Comparison of ENCODE assay signal across 9 cellular contexts in the genomic region with DNA sequence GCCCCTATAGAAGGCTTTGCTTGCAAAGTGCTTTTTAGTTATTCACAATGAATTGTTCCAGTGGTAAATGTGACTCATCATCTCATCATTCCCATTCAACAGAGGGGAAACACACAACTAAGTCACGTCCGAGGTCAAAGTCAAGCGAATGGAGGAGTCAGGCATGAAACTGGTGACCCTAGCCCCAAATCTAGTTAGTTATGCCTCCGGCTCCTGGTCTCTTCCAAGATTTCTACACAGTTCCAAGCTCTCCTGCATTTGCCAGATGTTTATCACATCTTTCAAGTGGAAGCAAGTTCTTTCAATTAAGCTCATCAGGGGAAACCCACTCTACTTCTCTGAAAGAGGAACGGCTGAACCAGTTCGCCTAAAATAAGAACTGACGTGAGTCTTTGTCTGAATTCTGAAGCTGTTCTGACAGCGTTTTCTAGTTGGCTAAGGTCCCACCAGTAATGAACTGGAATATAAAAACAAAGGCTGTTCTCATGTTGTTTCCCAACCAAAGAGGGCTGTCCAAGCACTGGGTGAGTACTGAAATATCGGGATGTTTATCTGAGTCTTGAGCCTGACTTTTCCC.
DNase-seq lines count a peak whose midpoint lies in the region; ATAC-seq lines count a peak whose summit lies in the region.
"Had no signal": no experiment of that assay in that cellular context is flagged by ENCODE, and none has a peak within 500 bp of the region (broad histone marks: within the 10 kb centered on the region; RNA-seq: fewer than 3 reads in every experiment).

No MANE protein-coding gene starts in this region.

- H3K4me3 Mint-ChIP-seq in activated T-helper 2 cell treated with anti-CD3 and anti-CD28 coated beads, Interferon-gamma antibody, Interleukin-2, Interleukin-4, amounts not matched to agents 10 μg/mL and 5 μg/mL and 100 μg/mL, durations not matched to agents 14 hours and 24 hours and 36 hours (ENCODE audit: low read depth) = peak overlapping the region; percentile 50
- H3K4me3 Mint-ChIP-seq in memory B cell = peak overlapping the region; percentile 41

- intact Hi-C loops in activated T-helper 2 cell treated with anti-CD3 and anti-CD28 coated beads, Interferon-gamma antibody, Interleukin-2, Interleukin-4, amounts not matched to agents 10 μg/mL and 5 μg/mL and 100 μg/mL, durations not matched to agents 14 hours and 24 hours and 36 hours (cut with micrococcal nuclease) = loop anchor here (1.0 to 10.0 kb wide), 4 partner anchors 12 to 947 kb away; no protein-coding TSS in a partner anchor

- peak; percentile 74 for ATAC-seq in GM18858 (IDR thresholded peaks at IDR 0.05; ENCODE audit: unreplicated experiment)
- peak; percentile 64 for ATAC-seq in memory B cell (ENCODE audit: low read depth)
- ATAC-seq in GM21526 (IDR thresholded peaks at IDR 0.05; ENCODE audit: low FRiP score, unreplicated experiment) = no peak

- H3K9me3 Mint-ChIP-seq in activated T-helper 2 cell treated with anti-CD3 and anti-CD28 coated beads, Interferon-gamma antibody, Interleukin-2, Interleukin-4, amounts not matched to agents 10 μg/mL and 5 μg/mL and 100 μg/mL, durations not matched to agents 14 hours and 24 hours and 36 hours = peaks cover 4% of the 10 kb centered on the region
- no peaks in the 10 kb centered on the region for H3K9me3 Mint-ChIP-seq in memory B cell

- peaks cover 66% of the 10 kb centered on the region for H3K4me1 Mint-ChIP-seq in activated T-helper 2 cell treated with anti-CD3 and anti-CD28 coated beads, Interferon-gamma antibody, Interleukin-2, Interleukin-4, amounts not matched to agents 10 μg/mL and 5 μg/mL and 100 μg/mL, durations not matched to agents 14 hours and 24 hours and 36 hours (ENCODE audit: low read depth)
- peaks cover 7% of the 10 kb centered on the region for H3K4me1 Mint-ChIP-seq in memory B cell

- peak overlapping the region; percentile 89 for H3K27ac Mint-ChIP-seq in activated T-helper 2 cell treated with anti-CD3 and anti-CD28 coated beads, Interferon-gamma antibody, Interleukin-2, Interleukin-4, amounts not matched to agents 10 μg/mL and 5 μg/mL and 100 μg/mL, durations not matched to agents 14 hours and 24 hours and 36 hours
- peak overlapping the region; percentile 43 for H3K27ac Mint-ChIP-seq in memory B cell

- no peaks in the 10 kb centered on the region for H3K27me3 Mint-ChIP-seq in activated T-helper 2 cell treated with anti-CD3 and anti-CD28 coated beads, Interferon-gamma antibody, Interleukin-2, Interleukin-4, amounts not matched to agents 10 μg/mL and 5 μg/mL and 100 μg/mL, durations not matched to agents 14 hours and 24 hours and 36 hours (ENCODE audit: low read depth)
- H3K27me3 Mint-ChIP-seq in memory B cell = peaks cover 2% of the 10 kb centered on the region

- DNase-seq in HCEC 1CT = peak; percentile 71
- DNase-seq in activated T-helper 2 cell treated with anti-CD3 and anti-CD28 coated beads, Interferon-gamma antibody, Interleukin-2, Interleukin-4, amounts not matched to agents 10 μg/mL and 5 μg/mL and 100 μg/mL, durations not matched to agents 14 hours and 24 hours and 36 hours (ENCODE audit: low spot score) = no peak
- DNase-seq in memory B cell (ENCODE audit: low spot score in 2 of 2) = peak in 1 of 2 donors; percentile 11
- DNase-seq in NCI-H1436 treated with DMSO at 0.1 percent for 48 hours (lab: John Stamatoyannopoulos, UW) = no peak
- DNase-seq in NCI-H1105 treated with DMSO at 0.1 percent for 48 hours (lab: John Stamatoyannopoulos, UW) = no peak
- DNase-seq in NCI-H187 treated with DMSO at 0.1 percent for 48 hours (lab: John Stamatoyannopoulos, UW) = no peak
- DNase-seq: Kasumi-1 had no signal

- no peaks in the 10 kb centered on the region for H3K36me3 Mint-ChIP-seq in activated T-helper 2 cell treated with anti-CD3 and anti-CD28 coated beads, Interferon-gamma antibody, Interleukin-2, Interleukin-4, amounts not matched to agents 10 μg/mL and 5 μg/mL and 100 μg/mL, durations not matched to agents 14 hours and 24 hours and 36 hours (ENCODE audit: low read depth)
- H3K36me3 Mint-ChIP-seq in memory B cell = peaks cover 1% of the 10 kb centered on the region
